In the genomic region with DNA sequence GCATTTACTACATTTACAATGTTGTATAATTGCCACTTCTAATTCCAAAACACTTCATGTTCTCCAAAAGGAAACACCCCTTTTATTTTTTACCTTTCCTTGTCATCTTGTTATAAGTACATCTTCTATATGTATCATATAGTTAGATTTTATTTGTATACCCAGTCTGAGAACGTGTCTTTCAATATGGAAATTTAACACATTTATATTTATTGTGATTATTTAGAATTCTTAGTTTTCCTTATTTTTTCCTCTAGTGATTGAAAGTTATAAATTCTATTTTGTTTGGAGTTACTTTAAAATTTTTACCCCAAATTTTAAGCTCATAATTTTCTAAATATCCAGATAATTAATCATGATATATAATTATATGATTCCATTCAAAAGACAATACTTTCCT, we compare ENCODE assay signal across 2 cellular contexts.
TF ChIP-seq lines count a peak whose summit lies in the region.

No MANE protein-coding gene starts in this region.

TF ChIP-seq in K562, 482 proteins besides CTCF, POLR2A, EP300 and RAD21:
- no peak for TF ChIP-seq POLR2AphosphoS5 (IDR thresholded peaks at IDR 0.05; ENCODE audit: control insufficient read depth, insufficient read depth, low read depth, low read length)
- peak; percentile 92 for TF ChIP-seq ZNF507 (tag; conservative IDR thresholded peaks at IDR 0.05)

TF ChIP-seq in HepG2, 621 proteins besides CTCF, POLR2A, EP300 and RAD21:
- TF ChIP-seq TAF15 (IDR thresholded peaks at IDR 0.05; ENCODE audit: low read depth, low read length, poor library complexity, severe bottlenecking) (no peak), U2AF1 (optimal IDR thresholded peaks at IDR 0.05; ENCODE audit: low read depth, low read length) (no peak), ZNF292 (CRISPR knock-in tag; IDR thresholded peaks at IDR 0.05; ENCODE audit: borderline replicate concordance, low read depth) (no peak), ATF5 (CRISPR knock-in tag; IDR thresholded peaks at IDR 0.05; ENCODE audit: low read depth) (no peak), PRDM4 (CRISPR knock-in tag; IDR thresholded peaks at IDR 0.05; ENCODE audit: borderline replicate concordance) (no peak), ZNF460 (CRISPR knock-in tag; IDR thresholded peaks at IDR 0.05; ENCODE audit: borderline replicate concordance) (no peak), EZH2 (conservative IDR thresholded peaks at IDR 0.05; ENCODE audit: low read depth, low read length) (no peak), ZNF232 (CRISPR knock-in tag; IDR thresholded peaks at IDR 0.05; ENCODE audit: borderline replicate concordance) (no peak)
- TF ChIP-seq, protein P1, sequence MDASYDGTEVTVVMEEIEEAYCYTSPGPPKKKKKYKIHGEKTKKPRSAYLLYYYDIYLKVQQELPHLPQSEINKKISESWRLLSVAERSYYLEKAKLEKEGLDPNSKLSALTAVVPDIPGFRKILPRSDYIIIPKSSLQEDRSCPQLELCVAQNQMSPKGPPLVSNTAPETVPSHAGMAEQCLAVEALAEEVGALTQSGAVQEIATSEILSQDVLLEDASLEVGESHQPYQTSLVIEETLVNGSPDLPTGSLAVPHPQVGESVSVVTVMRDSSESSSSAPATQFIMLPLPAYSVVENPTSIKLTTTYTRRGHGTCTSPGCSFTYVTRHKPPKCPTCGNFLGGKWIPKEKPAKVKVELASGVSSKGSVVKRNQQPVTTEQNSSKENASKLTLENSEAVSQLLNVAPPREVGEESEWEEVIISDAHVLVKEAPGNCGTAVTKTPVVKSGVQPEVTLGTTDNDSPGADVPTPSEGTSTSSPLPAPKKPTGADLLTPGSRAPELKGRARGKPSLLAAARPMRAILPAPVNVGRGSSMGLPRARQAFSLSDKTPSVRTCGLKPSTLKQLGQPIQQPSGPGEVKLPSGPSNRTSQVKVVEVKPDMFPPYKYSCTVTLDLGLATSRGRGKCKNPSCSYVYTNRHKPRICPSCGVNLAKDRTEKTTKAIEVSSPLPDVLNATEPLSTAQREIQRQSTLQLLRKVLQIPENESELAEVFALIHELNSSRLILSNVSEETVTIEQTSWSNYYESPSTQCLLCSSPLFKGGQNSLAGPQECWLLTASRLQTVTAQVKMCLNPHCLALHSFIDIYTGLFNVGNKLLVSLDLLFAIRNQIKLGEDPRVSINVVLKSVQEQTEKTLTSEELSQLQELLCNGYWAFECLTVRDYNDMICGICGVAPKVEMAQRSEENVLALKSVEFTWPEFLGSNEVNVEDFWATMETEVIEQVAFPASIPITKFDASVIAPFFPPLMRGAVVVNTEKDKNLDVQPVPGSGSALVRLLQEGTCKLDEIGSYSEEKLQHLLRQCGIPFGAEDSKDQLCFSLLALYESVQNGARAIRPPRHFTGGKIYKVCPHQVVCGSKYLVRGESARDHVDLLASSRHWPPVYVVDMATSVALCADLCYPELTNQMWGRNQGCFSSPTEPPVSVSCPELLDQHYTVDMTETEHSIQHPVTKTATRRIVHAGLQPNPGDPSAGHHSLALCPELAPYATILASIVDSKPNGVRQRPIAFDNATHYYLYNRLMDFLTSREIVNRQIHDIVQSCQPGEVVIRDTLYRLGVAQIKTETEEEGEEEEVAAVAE (CRISPR knock-in tag; IDR thresholded peaks at IDR 0.05; ENCODE audit: borderline replicate concordance), result no peak
- TF ChIP-seq, protein P2, sequence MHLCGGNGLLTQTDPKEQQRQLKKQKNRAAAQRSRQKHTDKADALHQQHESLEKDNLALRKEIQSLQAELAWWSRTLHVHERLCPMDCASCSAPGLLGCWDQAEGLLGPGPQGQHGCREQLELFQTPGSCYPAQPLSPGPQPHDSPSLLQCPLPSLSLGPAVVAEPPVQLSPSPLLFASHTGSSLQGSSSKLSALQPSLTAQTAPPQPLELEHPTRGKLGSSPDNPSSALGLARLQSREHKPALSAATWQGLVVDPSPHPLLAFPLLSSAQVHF (CRISPR knock-in tag; IDR thresholded peaks at IDR 0.05), result no peak
TF ChIP-seq in HepG2: peak in this region for 0.
